In genomic region chr2:237923507-237924163, GRCh38 we compare ENCODE assay signal across 1 cellular context.
TF ChIP-seq lines count a peak whose summit lies in the region.

No MANE protein-coding gene starts in this region.

TF ChIP-seq in HepG2, 621 proteins besides CTCF, POLR2A, EP300 and RAD21 (continued from another document and continues in another):
- TF ChIP-seq HIC2 (CRISPR knock-in tag; IDR thresholded peaks at IDR 0.05; ENCODE audit: low read depth) (no peak), RNF219 (CRISPR knock-in tag; IDR thresholded peaks at IDR 0.05) (no peak), PPARG (CRISPR knock-in tag; conservative IDR thresholded peaks at IDR 0.05) (no peak), ZNF512 (CRISPR knock-in tag; IDR thresholded peaks at IDR 0.05) (peak; percentile 97), ZNF501 (CRISPR knock-in tag; IDR thresholded peaks at IDR 0.05) (peak; percentile 54; the same call in 1 of the 2 replicates), SP2 (CRISPR knock-in tag; IDR thresholded peaks at IDR 0.05) (no peak), USF2 (IDR thresholded peaks at IDR 0.05; ENCODE audit: low read depth, low read length) (no peak), USF2 (CRISPR knock-in tag; IDR thresholded peaks at IDR 0.05; ENCODE audit: borderline replicate concordance) (no peak), TAF1 (CRISPR knock-in tag; IDR thresholded peaks at IDR 0.05) (no peak), ZBTB43 (CRISPR knock-in tag; conservative IDR thresholded peaks at IDR 0.05) (peak; percentile 35; the same call in 1 of the 2 replicates), TP53 (CRISPR knock-in tag; conservative IDR thresholded peaks at IDR 0.05) (no peak), ADNP (CRISPR knock-in tag; IDR thresholded peaks at IDR 0.05) (no peak), ZFP41 (CRISPR knock-in tag; IDR thresholded peaks at IDR 0.05; ENCODE audit: borderline replicate concordance) (no peak), RBM39 (IDR thresholded peaks at IDR 0.05; ENCODE audit: low read depth, low read length, poor library complexity, severe bottlenecking) (peak; percentile 98), U2AF2 (IDR thresholded peaks at IDR 0.05; ENCODE audit: low read depth, low read length) (peak; percentile 94; the same call in 1 of the 2 replicates), ZBTB33 (CRISPR knock-in tag; IDR thresholded peaks at IDR 0.05) (peak; percentile 8; the same call in 1 of the 2 replicates), ZBTB10 (CRISPR knock-in tag; IDR thresholded peaks at IDR 0.05; ENCODE audit: borderline replicate concordance) (0 out of 2 replicates have a peak, but pooled peaks have one; percentile 45), DRAP1 (CRISPR knock-in tag; IDR thresholded peaks at IDR 0.05) (no peak), ZKSCAN1 (IDR thresholded peaks at IDR 0.05; ENCODE audit: low read length) (no peak), ZSCAN31 (CRISPR knock-in tag; IDR thresholded peaks at IDR 0.05; ENCODE audit: low read depth) (peak; percentile 83; the same call in 1 of the 2 replicates), TSC22D2 (CRISPR knock-in tag; IDR thresholded peaks at IDR 0.05; ENCODE audit: borderline replicate concordance) (no peak), CCAR2 (optimal IDR thresholded peaks at IDR 0.05; ENCODE audit: low read depth, low read length) (no peak), CEBPZ (IDR thresholded peaks at IDR 0.05; ENCODE audit: low read length) (no peak), ZGPAT (CRISPR knock-in tag; IDR thresholded peaks at IDR 0.05) (no peak; the same call in 1 of the 2 replicates), NBN (conservative IDR thresholded peaks at IDR 0.05) (no peak), ZNF546 (CRISPR knock-in tag; conservative IDR thresholded peaks at IDR 0.05) (no peak), ZC3H13 (CRISPR knock-in tag; IDR thresholded peaks at IDR 0.05) (no peak), TAF15 (IDR thresholded peaks at IDR 0.05; ENCODE audit: low read depth, low read length, poor library complexity, severe bottlenecking) (peak; percentile 95), ZBTB34 (CRISPR knock-in tag; IDR thresholded peaks at IDR 0.05) (no peak), ZNF18 (CRISPR knock-in tag; IDR thresholded peaks at IDR 0.05; ENCODE audit: insufficient replicate concordance) (no peak), ZNF749 (CRISPR knock-in tag; IDR thresholded peaks at IDR 0.05; ENCODE audit: borderline replicate concordance) (no peak), ZNF792 (CRISPR knock-in tag; IDR thresholded peaks at IDR 0.05) (no peak)
